In genomic region chr22:49004484-49005399, GRCh38 we compare ENCODE assay signal across 16 cellular contexts.
"Had no signal": no experiment of that assay in that cellular context is flagged by ENCODE, and none has a peak within 500 bp of the region (broad histone marks: within the 10 kb centered on the region; RNA-seq: fewer than 3 reads in every experiment).

No MANE protein-coding gene starts in this region.

- H3K36me3 Mint-ChIP-seq: activated naive CD8-positive, alpha-beta T cell; brain; T-cell had no signal

- H3K4me3 ChIP-seq: mucosa of descending colon, psoas muscle, sigmoid colon, suprapubic skin had no signal

- H3K4me3 Mint-ChIP-seq: activated naive CD8-positive, alpha-beta T cell; activated T-cell treated with anti-CD3 and anti-CD28 coated beads, Interleukin-2, amount 50 U/mL, for 4 hours; brain; naive thymus-derived CD8-positive, alpha-beta T cell; T-cell had no signal

- H3K27me3 Mint-ChIP-seq: activated naive CD8-positive, alpha-beta T cell had no signal

- DNase-seq: activated effector memory CD4-positive, alpha-beta T cell treated with anti-CD3 and anti-CD28 coated beads, Interleukin-2, amount 50 U/mL, for 16 hours; activated T-cell treated with anti-CD3 and anti-CD28 coated beads, Interleukin-2, amount 50 U/mL, for 4 hours; amygdala; hippocampal formation; mammary epithelial cell; mucosa of descending colon; sigmoid colon; stimulated activated CD4-positive, alpha-beta T cell treated with anti-CD3 and anti-CD28 coated beads, Interleukin-12 subunit alpha, Interleukin-12 subunit beta, amount 100 ng/mL, for 4 hours; stimulated activated naive CD4-positive, alpha-beta T cell treated with Interleukin-2 at 50 U/mL for 16 hours; T1000 had no signal

- H3K27ac Mint-ChIP-seq: activated naive CD8-positive, alpha-beta T cell; brain; T-cell had no signal

- H3K4me1 ChIP-seq: psoas muscle, sigmoid colon, suprapubic skin had no signal

- H3K9me3 ChIP-seq: mucosa of descending colon, sigmoid colon had no signal

- H3K27ac ChIP-seq: psoas muscle, sigmoid colon, suprapubic skin had no signal

- H3K4me1 Mint-ChIP-seq: naive thymus-derived CD8-positive, alpha-beta T cell; T-cell had no signal

- H3K36me3 ChIP-seq: sigmoid colon, suprapubic skin had no signal

- ATAC-seq: activated T-cell treated with anti-CD3 and anti-CD28 coated beads, Interleukin-2, amount 50 U/mL, for 4 hours; mucosa of descending colon; naive thymus-derived CD8-positive, alpha-beta T cell; psoas muscle; T-cell had no signal
